ENCODE assay signal across 1 cellular context in genomic region chr1:31937300-31938183, GRCh38.
TF ChIP-seq lines count a peak whose summit lies in the region.

No MANE protein-coding gene starts in this region.

TF ChIP-seq in HepG2, 621 proteins besides CTCF, POLR2A, EP300 and RAD21 (continued from another document and continues in another):
- TF ChIP-seq ZNF609 (CRISPR knock-in tag; IDR thresholded peaks at IDR 0.05; ENCODE audit: borderline replicate concordance) (0 out of 2 replicates have a peak, but pooled peaks have one; percentile 24), CBX5 (CRISPR knock-in tag; IDR thresholded peaks at IDR 0.05; ENCODE audit: borderline replicate concordance) (no peak), ZNF333 (CRISPR knock-in tag; IDR thresholded peaks at IDR 0.05; ENCODE audit: borderline replicate concordance) (peak; percentile 58; the same call in 1 of the 2 replicates), SNAI1 (CRISPR knock-in tag; IDR thresholded peaks at IDR 0.05; ENCODE audit: borderline replicate concordance) (no peak), GABPB1 (CRISPR knock-in tag; IDR thresholded peaks at IDR 0.05) (0 out of 2 replicates have a peak, but pooled peaks have one; percentile 24), E2F5 (CRISPR knock-in tag; conservative IDR thresholded peaks at IDR 0.05) (no peak), POLR2AphosphoS5 (IDR thresholded peaks at IDR 0.05; ENCODE audit: low read depth, low read length) (peak; percentile 35; the same call in 1 of the 2 replicates), EZH2 (conservative IDR thresholded peaks at IDR 0.05; ENCODE audit: low read depth, low read length) (no peak), ETS1 (CRISPR knock-in tag; IDR thresholded peaks at IDR 0.05) (no peak), ZNF264 (CRISPR knock-in tag; IDR thresholded peaks at IDR 0.05) (no peak), ZNF230 (CRISPR knock-in tag; IDR thresholded peaks at IDR 0.05) (0 out of 2 replicates have a peak, but pooled peaks have one; percentile 48), MAZ (IDR thresholded peaks at IDR 0.05; ENCODE audit: borderline replicate concordance, low read depth, low read length) (no peak; the same call in 1 of the 2 replicates), MAZ (CRISPR knock-in tag; IDR thresholded peaks at IDR 0.05; ENCODE audit: low read depth) (no peak), KDM4B (CRISPR knock-in tag; IDR thresholded peaks at IDR 0.05) (no peak), ZBTB2 (CRISPR knock-in tag; IDR thresholded peaks at IDR 0.05; ENCODE audit: low read depth) (0 out of 2 replicates have a peak, but pooled peaks have one; percentile 34), STAT6 (CRISPR knock-in tag; IDR thresholded peaks at IDR 0.05; ENCODE audit: borderline replicate concordance) (no peak), KAT7 (CRISPR knock-in tag; IDR thresholded peaks at IDR 0.05; ENCODE audit: borderline replicate concordance) (0 out of 2 replicates have a peak, but pooled peaks have one; percentile 36), BATF2 (CRISPR knock-in tag; IDR thresholded peaks at IDR 0.05) (no peak), IRX3 (CRISPR knock-in tag; IDR thresholded peaks at IDR 0.05; ENCODE audit: borderline replicate concordance, low read depth) (no peak), HNRNPL (IDR thresholded peaks at IDR 0.05; ENCODE audit: low read depth, low read length) (0 out of 2 replicates have a peak, but pooled peaks have one; percentile 47), ZNF816 (CRISPR knock-in tag; IDR thresholded peaks at IDR 0.05; ENCODE audit: borderline replicate concordance) (no peak), TBX2 (CRISPR knock-in tag; IDR thresholded peaks at IDR 0.05; ENCODE audit: borderline replicate concordance) (0 out of 2 replicates have a peak, but pooled peaks have one; percentile 28), ZNF317 (CRISPR knock-in tag; IDR thresholded peaks at IDR 0.05) (0 out of 2 replicates have a peak, but pooled peaks have one; percentile 42), RXRB (CRISPR knock-in tag; IDR thresholded peaks at IDR 0.05; ENCODE audit: borderline replicate concordance) (no peak), ASH2L (IDR thresholded peaks at IDR 0.05; ENCODE audit: insufficient read length, low read depth, low read length) (peak; percentile 59), KLF11 (CRISPR knock-in tag; IDR thresholded peaks at IDR 0.05) (no peak), CC2D1A (CRISPR knock-in tag; IDR thresholded peaks at IDR 0.05) (no peak), HMGXB4 (CRISPR knock-in tag; IDR thresholded peaks at IDR 0.05; ENCODE audit: borderline replicate concordance in 1 of 2, low read depth in 1 of 2) (peak in 1 of 2 experiments; percentile 23; a peak in 2 of 4 replicates), YY1 (IDR thresholded peaks at IDR 0.05; ENCODE audit: insufficient read depth, insufficient replicate concordance, low read depth, low read length) (peak; percentile 76), ZNF710 (CRISPR knock-in tag; IDR thresholded peaks at IDR 0.05; ENCODE audit: borderline replicate concordance) (no peak), GATAD2A (CRISPR knock-in tag; IDR thresholded peaks at IDR 0.05) (no peak), RBM22 (optimal IDR thresholded peaks at IDR 0.05; ENCODE audit: low read length) (no peak), ZFYVE20 (CRISPR knock-in tag; IDR thresholded peaks at IDR 0.05; ENCODE audit: borderline replicate concordance, low read depth) (no peak), ZNF143 (CRISPR knock-in tag; IDR thresholded peaks at IDR 0.05) (no peak), ZNF292 (CRISPR knock-in tag; IDR thresholded peaks at IDR 0.05; ENCODE audit: borderline replicate concordance, low read depth) (no peak), ZNF687 (CRISPR knock-in tag; IDR thresholded peaks at IDR 0.05) (no peak; the same call in 1 of the 2 replicates), RARG (CRISPR knock-in tag; IDR thresholded peaks at IDR 0.05; ENCODE audit: low read depth) (no peak), ZNF101 (CRISPR knock-in tag; IDR thresholded peaks at IDR 0.05; ENCODE audit: borderline replicate concordance, low read depth) (no peak), ZSCAN25 (CRISPR knock-in tag; IDR thresholded peaks at IDR 0.05) (peak; percentile 62), ZNF788 (CRISPR knock-in tag; IDR thresholded peaks at IDR 0.05; ENCODE audit: borderline replicate concordance) (peak; percentile 27; the same call in 1 of the 2 replicates), SRY (CRISPR knock-in tag; IDR thresholded peaks at IDR 0.05) (no peak)
